Comparison of ENCODE assay signal across 19 cellular contexts in genomic region chr9:81599837-81600236, GRCh38.
DNase-seq lines count a peak whose midpoint lies in the region; ATAC-seq, FAIRE-seq and TF ChIP-seq lines count a peak whose summit lies in the region.
"Had no signal": no experiment of that assay in that cellular context is flagged by ENCODE, and none has a peak within 500 bp of the region (broad histone marks: within the 10 kb centered on the region; RNA-seq: fewer than 3 reads in every experiment).

No MANE protein-coding gene starts in this region.

- H3K9me1 ChIP-seq in IMR-90 (ENCODE audit: insufficient read depth, low read length) (peaks cover 17% of the 10 kb centered on the region), endothelial cell of umbilical vein (replicated peaks; ENCODE audit: control insufficient read depth, extremely low read depth, insufficient read depth, low read length) (no peaks in the 10 kb centered on the region)

- dilution Hi-C loops in IMR-90 (cut with HindIII; ENCODE audit: low sequenced_read_pairs, unreplicated experiment) = no loop called here
- dilution Hi-C loops in endothelial cell of umbilical vein (cut with MboI; ENCODE audit: extremely low pct_ligation_motif_present, low sequenced_read_pairs) = no loop called here

- no peak overlapping the region for H4K8ac ChIP-seq in IMR-90 (ENCODE audit: low read depth in 2 of 2, low read length in 2 of 2)

- H3K4me3 ChIP-seq in IMR-90 (ENCODE audit: insufficient read depth, low read depth, low read length) (no peak overlapping the region), OCI-LY3 (ENCODE audit: low read length) (no peak overlapping the region), endothelial cell of umbilical vein (replicated peaks in 1 of 3; ENCODE audit: insufficient read depth in 1 of 3, low read depth in 1 of 3, low read length in 3 of 3) (no peak overlapping the region), mucosa of descending colon (no peak overlapping the region), body of pancreas (no peak overlapping the region)
- H3K4me3 ChIP-seq: ovary had no signal

- H2AK9ac ChIP-seq in IMR-90 (replicated peaks; ENCODE audit: low read depth, low read length, poor library complexity) = no peak overlapping the region

- intact Hi-C loops in IMR-90 (cut with micrococcal nuclease) = no loop called here
- intact Hi-C loops in endothelial cell of umbilical vein (cut with micrococcal nuclease) = loop anchor here (5.0 kb wide), 2 partner anchors 58 to 157 kb away; no protein-coding TSS in a partner anchor
- intact Hi-C loops in mucosa of descending colon (cut with DNase I, micrococcal nuclease) = no loop called here
- intact Hi-C loops in body of pancreas (cut with DNase I) = no loop called here

- H3K36me3 ChIP-seq in IMR-90 (ENCODE audit: control insufficient read depth, insufficient read depth, low read length) = peaks cover 44% of the 10 kb centered on the region
- H3K36me3 ChIP-seq in OCI-LY3 (replicated peaks; ENCODE audit: low read depth, low read length) = no peaks in the 10 kb centered on the region
- H3K36me3 ChIP-seq in endothelial cell of umbilical vein (ENCODE audit: control insufficient read depth in 2 of 2, extremely low read depth in 1 of 2, insufficient read depth in 2 of 2, low read length in 2 of 2) = peaks cover 7 to 8% of the 10 kb centered on the region in 2 experiments
- H3K36me3 ChIP-seq in mucosa of descending colon (ENCODE audit: low read depth) = no peaks in the 10 kb centered on the region
- H3K36me3 ChIP-seq in body of pancreas (replicated peaks in 1 of 2; ENCODE audit: insufficient read depth in 1 of 2, low read depth in 2 of 2) = no peaks in the 10 kb centered on the region
- H3K36me3 ChIP-seq: ovary had no signal

- peaks cover 6 to 32% of the 10 kb centered on the region in 2 experiments; a peak in 3 of 4 replicates for H3K79me1 ChIP-seq in IMR-90 (ENCODE audit: low read depth in 1 of 2, low read length in 2 of 2)

- in situ Hi-C loops in IMR-90 (cut with MboI; ENCODE audit: low sequenced_read_pairs) = no loop called here

- POLR2A ChIA-PET in IMR-90 (lab: Charles Lee; ENCODE audit: unreplicated experiment) (no interaction called here), endothelial cell of umbilical vein (lab: Charles Lee) (interaction anchor here (0.5 kb wide), 1 partner anchor 81 kb away, joined by 4 read pairs; no protein-coding TSS in a partner anchor)

- H3K23ac ChIP-seq in IMR-90 (ENCODE audit: low read depth, low read length) = no peak overlapping the region

- ATAC-seq in IMR-90 (ENCODE audit: low read depth) (no peak), mucosa of descending colon (peak; percentile 36), HG03108 (IDR thresholded peaks at IDR 0.05; ENCODE audit: unreplicated experiment) (no peak), body of pancreas (no peak)
- ATAC-seq: activated CD4-positive, alpha-beta T cell treated with anti-CD3 and anti-CD28 coated beads for 36 hours; foreskin keratinocyte had no signal

- no peak overlapping the region for H3K9ac ChIP-seq in IMR-90 (ENCODE audit: low read depth, low read length)
- no peak overlapping the region for H3K9ac ChIP-seq in OCI-LY3 (ENCODE audit: low read length)
- no peak overlapping the region for H3K9ac ChIP-seq in endothelial cell of umbilical vein (replicated peaks; ENCODE audit: extremely low read depth, insufficient read depth, low read length)

- no peak overlapping the region for H2AK5ac ChIP-seq in IMR-90 (ENCODE audit: low read depth, low read length)

- H3K4me2 ChIP-seq in IMR-90 (ENCODE audit: low read depth, low read length) (no peak overlapping the region), OCI-LY3 (ENCODE audit: low read length) (peak overlapping the region; percentile 25), endothelial cell of umbilical vein (ENCODE audit: insufficient read depth, low read length) (peak overlapping the region; percentile 30)

- WGBS in IMR-90 (ENCODE audit: extremely low coverage in 2 of 2, insufficient read length in 1 of 2), 2 experiments = no CpG with 5 or more reads among the region's 1 CpG
- 2 to 5% methylated on average over 1 of the region's 1 CpG for WGBS in body of pancreas, 2 donors

- TF ChIP-seq CTCF in IMR-90 (conservative IDR thresholded peaks at IDR 0.05; ENCODE audit: low read depth, low read length) = no peak
- no peak for TF ChIP-seq CTCF in OCI-LY3 (IDR thresholded peaks at IDR 0.05; ENCODE audit: low read depth, low read length)
- no peak for TF ChIP-seq CTCF in endothelial cell of umbilical vein (IDR thresholded peaks at IDR 0.05; ENCODE audit: extremely low read depth in 1 of 2, insufficient read depth in 1 of 2, low read depth in 1 of 2, low read length in 2 of 2)
- TF ChIP-seq CTCF in mucosa of descending colon (IDR thresholded peaks at IDR 0.05) = no peak
- no peak for TF ChIP-seq CTCF in body of pancreas (IDR thresholded peaks at IDR 0.05)

- H3K18ac ChIP-seq in IMR-90 (ENCODE audit: low read depth, low read length) = no peak overlapping the region

- no peak overlapping the region for H3K4ac ChIP-seq in IMR-90 (ENCODE audit: low read depth, low read length)

- H3K14ac ChIP-seq in IMR-90 (replicated peaks; ENCODE audit: low read depth, low read length) = no peak overlapping the region

- CTCF ChIA-PET in IMR-90 (lab: Yijun Ruan, JAX) = interaction anchor here (0.6 to 0.7 kb wide), 2 partner anchors 10 to 1007 kb away, joined by 4 read pairs; no protein-coding TSS in a partner anchor
- CTCF ChIA-PET in endothelial cell of umbilical vein (lab: Charles Lee) = interaction anchor here (1.3 to 1.8 kb wide), 3 partner anchors 12 to 77 kb away, joined by 5 to 7 read pairs (median 6); no protein-coding TSS in a partner anchor

- no peak overlapping the region for H2BK20ac ChIP-seq in IMR-90 (ENCODE audit: low read depth, low read length)

- DNase-seq in IMR-90 (no peak), endothelial cell of umbilical vein (ENCODE audit: low read depth, low spot score) (peak; percentile 67), mucosa of descending colon (no peak), DMS153 treated with DMSO at 0.1 percent for 48 hours (lab: John Stamatoyannopoulos, UW; ENCODE audit: unreplicated experiment) (no peak), body of pancreas (no peak)
- no peak for DNase-seq in stimulated activated naive CD4-positive, alpha-beta T cell treated with Interleukin-2 at 50 U/mL for 16 hours (lab: John Stamatoyannopoulos, UW)
- DNase-seq: activated CD4-positive, alpha-beta T cell treated with anti-CD3 and anti-CD28 coated beads for 36 hours; CD8-positive, alpha-beta memory T cell; DND-41; foreskin keratinocyte; GOT3; NCI-H1092; NCI-H2081; NCI-H510A; ovary; stimulated activated CD4-positive, alpha-beta T cell treated with anti-CD3 and anti-CD28 coated beads, Interleukin-2, amount 100 ng/mL, for 24 hours had no signal

- no peak overlapping the region for H2AFZ ChIP-seq in IMR-90 (replicated peaks; ENCODE audit: low read length, poor library complexity)
- no peak overlapping the region for H2AFZ ChIP-seq in OCI-LY3 (ENCODE audit: low read depth, low read length)
- H2AFZ ChIP-seq in endothelial cell of umbilical vein (ENCODE audit: low read depth, low read length) = no peak overlapping the region

- H4K91ac ChIP-seq in IMR-90 (ENCODE audit: insufficient read depth, low read depth, low read length) = no peak overlapping the region

- H3K9me3 ChIP-seq in IMR-90 (ENCODE audit: control insufficient read depth, insufficient read depth, low read length) = no peaks in the 10 kb centered on the region
- no peaks in the 10 kb centered on the region for H3K9me3 ChIP-seq in OCI-LY3 (ENCODE audit: insufficient read depth, low read length)
- no peaks in the 10 kb centered on the region for H3K9me3 ChIP-seq in endothelial cell of umbilical vein (replicated peaks; ENCODE audit: control insufficient read depth, insufficient read depth, low read length)
- H3K9me3 ChIP-seq in mucosa of descending colon = no peaks in the 10 kb centered on the region
- H3K9me3 ChIP-seq in body of pancreas = no peaks in the 10 kb centered on the region
- H3K9me3 ChIP-seq: ovary had no signal

- H4K20me1 ChIP-seq in IMR-90 (ENCODE audit: insufficient read depth, low read length) (0 out of 2 replicates have a peak, but pooled peaks cover 3% of the 10 kb centered on the region), OCI-LY3 (ENCODE audit: insufficient read depth, low read length) (0 out of 2 replicates have a peak, but pooled peaks cover 4% of the 10 kb centered on the region), endothelial cell of umbilical vein (replicated peaks; ENCODE audit: control insufficient read depth, extremely low read depth, insufficient read depth, low read length) (no peaks in the 10 kb centered on the region)

- peak overlapping the region; percentile 33; the same call in 1 of the 2 replicates for H2BK120ac ChIP-seq in IMR-90 (ENCODE audit: low read depth, low read length)

- no peaks in the 10 kb centered on the region for H3K27me3 ChIP-seq in IMR-90 (ENCODE audit: control insufficient read depth, insufficient read depth, low read length)
- H3K27me3 ChIP-seq in OCI-LY3 (ENCODE audit: low read depth, low read length) = peaks cover 42% of the 10 kb centered on the region
- H3K27me3 ChIP-seq in endothelial cell of umbilical vein (ENCODE audit: control insufficient read depth in 2 of 2, insufficient read depth in 2 of 2, low read length in 2 of 2) = no peaks in the 10 kb centered on the region
- no peaks in the 10 kb centered on the region for H3K27me3 ChIP-seq in body of pancreas
- H3K27me3 ChIP-seq: foreskin keratinocyte, ovary had no signal

- no peak overlapping the region for H3K56ac ChIP-seq in IMR-90 (ENCODE audit: extremely low read depth, insufficient read depth, low read length)

- no peak for TF ChIP-seq RAD21 in IMR-90 (IDR thresholded peaks at IDR 0.05; ENCODE audit: low read length)

- H3K79me2 ChIP-seq in OCI-LY3 (ENCODE audit: low read length) (no peaks in the 10 kb centered on the region), endothelial cell of umbilical vein (ENCODE audit: control insufficient read depth, insufficient read depth, low read length) (no peaks in the 10 kb centered on the region)

- no peak overlapping the region for H2BK5ac ChIP-seq in IMR-90 (ENCODE audit: low read depth, low read length, poor library complexity, severe bottlenecking)

- TF ChIP-seq POLR2A in IMR-90 (IDR thresholded peaks at IDR 0.05; ENCODE audit: low read depth, low read length) (no peak), endothelial cell of umbilical vein (IDR thresholded peaks at IDR 0.05; ENCODE audit: low read depth, low read length) (no peak), body of pancreas (IDR thresholded peaks at IDR 0.05) (no peak)

- H4K5ac ChIP-seq in IMR-90 (ENCODE audit: low read depth, low read length) = no peak overlapping the region

- H3K27ac ChIP-seq in IMR-90 (ENCODE audit: insufficient read depth, low read length) = no peak overlapping the region
- H3K27ac ChIP-seq in OCI-LY3 (ENCODE audit: low read length) = no peak overlapping the region
- no peak overlapping the region for H3K27ac ChIP-seq in endothelial cell of umbilical vein (ENCODE audit: insufficient read depth, low read depth, low read length)
- H3K27ac ChIP-seq in body of pancreas = peak overlapping the region in 2 of 4 donors; percentile 4 to 24
- H3K27ac ChIP-seq: foreskin keratinocyte, ovary had no signal

- BruUV-seq in IMR-90 (replicated peaks; lab: Mats Ljungman, UMichigan) = no TSS peak
- no TSS peak for BruUV-seq in endothelial cell of umbilical vein (replicated peaks; lab: Mats Ljungman, UMichigan)

- H3K4me1 ChIP-seq in IMR-90 (ENCODE audit: control insufficient read depth, insufficient read depth, low read length) (peaks cover 10% of the 10 kb centered on the region), OCI-LY3 (ENCODE audit: low read length) (peaks cover 59% of the 10 kb centered on the region), endothelial cell of umbilical vein (ENCODE audit: control insufficient read depth, extremely low read depth, insufficient read depth, low read length) (peaks cover 58% of the 10 kb centered on the region), mucosa of descending colon (ENCODE audit: low read depth) (no peaks in the 10 kb centered on the region), body of pancreas (peaks cover 20% of the 10 kb centered on the region)
- H3K4me1 ChIP-seq: foreskin keratinocyte had no signal

- no peak overlapping the region for H2BK15ac ChIP-seq in IMR-90 (ENCODE audit: low read depth, low read length)

- FAIRE-seq in endothelial cell of umbilical vein (lab: Jason Lieb, UNC) = peak; percentile 77
- FAIRE-seq: GM18507 had no signal
